19 cellular contexts compared by ENCODE assay signal in the genomic region with DNA sequence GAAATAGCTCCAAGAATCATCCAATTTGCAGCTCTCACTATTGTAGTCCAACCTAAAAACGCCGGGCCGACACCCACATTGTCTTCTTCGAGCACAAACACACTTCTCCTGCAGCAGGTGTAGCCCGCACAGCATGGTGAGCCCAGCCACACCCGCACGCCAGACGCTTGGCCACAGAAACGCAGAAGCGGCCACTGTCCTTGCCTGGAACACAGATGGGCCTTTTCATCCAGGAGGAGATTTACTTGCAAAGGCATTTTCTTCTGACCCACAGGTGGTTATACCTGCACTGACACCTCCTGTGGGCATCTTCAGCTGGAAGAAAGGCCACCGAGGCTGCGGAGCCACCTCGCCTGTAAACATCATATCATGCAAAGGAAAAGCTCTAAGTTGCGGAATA.
DNase-seq lines count a peak whose midpoint lies in the region; ATAC-seq, FAIRE-seq and TF ChIP-seq lines count a peak whose summit lies in the region.
"Had no signal": no experiment of that assay in that cellular context is flagged by ENCODE, and none has a peak within 500 bp of the region (broad histone marks: within the 10 kb centered on the region; RNA-seq: fewer than 3 reads in every experiment).

No MANE protein-coding gene starts in this region.

- FAIRE-seq in kidney (lab: Jason Lieb, UNC): no peak
- FAIRE-seq: A204.1, GM12878, GM18507, K562 had no signal

- no peak for ATAC-seq in GM21825 (IDR thresholded peaks at IDR 0.05; ENCODE audit: unreplicated experiment)
- ATAC-seq in activated CD4-positive, CD25-positive, alpha-beta regulatory T cell treated with anti-CD3 and anti-CD28 coated beads, Interleukin-2, amount 50 U/mL, for 24 hours: no peak
- ATAC-seq: GM12878, GM23338, K562 had no signal

- no peak overlapping the region for H3K4me3 ChIP-seq in BLaER1 treated with 17β-estradiol and CSF1 and Interleukin-3, amounts not matched to agents 10 nM and 100 nM
- no peak overlapping the region for H3K4me3 ChIP-seq in kidney (ENCODE audit: low read length in 2 of 2)
- H3K4me3 ChIP-seq: GM12878, GM23338, K562 had no signal

- peak overlapping the region in 8 of 11 experiments; percentile 69 to 85 (median 74); a peak in 12 of 22 replicates for H3K27ac ChIP-seq in BLaER1 treated with 17β-estradiol and CSF1 and Interleukin-3, amounts not matched to agents 10 nM and 100 nM
- H3K27ac ChIP-seq in kidney (ENCODE audit: low read depth in 2 of 2, low read length in 2 of 2): no peak overlapping the region
- H3K27ac ChIP-seq: HL-60 had no signal

- peaks cover 0 to 7% (median 0%) of the 10 kb centered on the region in 11 experiments; a peak in 1 of 22 replicates for H3K9me3 ChIP-seq in BLaER1 treated with 17β-estradiol and CSF1 and Interleukin-3, amounts not matched to agents 10 nM and 100 nM (replicated peaks in 1 of 11)
- H3K9me3 ChIP-seq in kidney (ENCODE audit: control insufficient read depth in 1 of 2, low read length in 2 of 2): no peaks in the 10 kb centered on the region
- H3K9me3 ChIP-seq: BE2C had no signal

- H3K9ac ChIP-seq in BLaER1 treated with 17β-estradiol and CSF1 and Interleukin-3, amounts not matched to agents 10 nM and 100 nM: no peak overlapping the region
- no peak overlapping the region for H3K9ac ChIP-seq in kidney (ENCODE audit: low read length in 2 of 2)

- no peak for TF ChIP-seq CTCF in kidney (IDR thresholded peaks at IDR 0.05; ENCODE audit: borderline replicate concordance, extremely low read depth, insufficient read depth)

- peak overlapping the region in 8 of 11 experiments; percentile 59 to 87 (median 78); a peak in 15 of 22 replicates for H3K4me2 ChIP-seq in BLaER1 treated with 17β-estradiol and CSF1 and Interleukin-3, amounts not matched to agents 10 nM and 100 nM
- H3K4me2 ChIP-seq: GM23338 had no signal

- H3K4me1 ChIP-seq in BLaER1 treated with 17β-estradiol and CSF1 and Interleukin-3, amounts not matched to agents 10 nM and 100 nM: peaks cover 59 to 100% (median 81%) of the 10 kb centered on the region in 10 experiments
- peaks cover 9 to 27% of the 10 kb centered on the region in 2 donors for H3K4me1 ChIP-seq in kidney (ENCODE audit: control insufficient read depth in 1 of 2, insufficient read depth in 1 of 2, low read depth in 1 of 2, low read length in 2 of 2)
- H3K4me1 ChIP-seq: BE2C had no signal

- H3K27me3 ChIP-seq in BLaER1 treated with 17β-estradiol and CSF1 and Interleukin-3, amounts not matched to agents 10 nM and 100 nM: no peaks in the 10 kb centered on the region
- H3K27me3 ChIP-seq: BE2C had no signal

- peaks cover 0 to 27% (median 5%) of the 10 kb centered on the region in 11 experiments; a peak in 9 of 22 replicates for H3K36me3 ChIP-seq in BLaER1 treated with 17β-estradiol and CSF1 and Interleukin-3, amounts not matched to agents 10 nM and 100 nM
- H3K36me3 ChIP-seq in kidney (ENCODE audit: control insufficient read depth in 1 of 2, insufficient read depth in 2 of 2, low read length in 2 of 2): no peaks in the 10 kb centered on the region
- H3K36me3 ChIP-seq: BE2C had no signal

- DNase-seq in COLO668 (lab: John Stamatoyannopoulos, UW; ENCODE audit: unreplicated experiment) (peak; percentile 27), NCI-H69 (lab: John Stamatoyannopoulos, UW) (peak; percentile 45), kidney (peak; percentile 60), NOMO-1 treated with DMSO at 0.1 percent for 48 hours (lab: John Stamatoyannopoulos, UW; ENCODE audit: unreplicated experiment) (no peak), AML-193 (lab: John Stamatoyannopoulos, UW) (no peak)
- DNase-seq: CD8-positive, alpha-beta memory T cell; DMS79; H9; HFFc6 had no signal

- intact Hi-C loops in kidney (cut with DNase I): no loop called here

- H4K20me1 ChIP-seq in BLaER1 treated with 17β-estradiol and CSF1 and Interleukin-3, amounts not matched to agents 10 nM and 100 nM: peaks cover 0 to 13% (median 0%) of the 10 kb centered on the region in 11 experiments; a peak in 3 of 22 replicates

Comparison
In these comparisons a context has a peak if more than half of its experiments do, and no peak if none do; other contexts are left out.
1. H3K27ac ChIP-seq: peak in BLaER1 treated with 17β-estradiol and CSF1 and Interleukin-3, amounts not matched to agents 10 nM and 100 nM (8 of 11); none in kidney (0 of 2).
2. DNase-seq: peak in COLO668 (single experiment), NCI-H69 (single experiment) and kidney (single experiment); none in NOMO-1 treated with DMSO at 0.1 percent for 48 hours (single experiment) and AML-193 (0 of 2).